In the genomic region with DNA sequence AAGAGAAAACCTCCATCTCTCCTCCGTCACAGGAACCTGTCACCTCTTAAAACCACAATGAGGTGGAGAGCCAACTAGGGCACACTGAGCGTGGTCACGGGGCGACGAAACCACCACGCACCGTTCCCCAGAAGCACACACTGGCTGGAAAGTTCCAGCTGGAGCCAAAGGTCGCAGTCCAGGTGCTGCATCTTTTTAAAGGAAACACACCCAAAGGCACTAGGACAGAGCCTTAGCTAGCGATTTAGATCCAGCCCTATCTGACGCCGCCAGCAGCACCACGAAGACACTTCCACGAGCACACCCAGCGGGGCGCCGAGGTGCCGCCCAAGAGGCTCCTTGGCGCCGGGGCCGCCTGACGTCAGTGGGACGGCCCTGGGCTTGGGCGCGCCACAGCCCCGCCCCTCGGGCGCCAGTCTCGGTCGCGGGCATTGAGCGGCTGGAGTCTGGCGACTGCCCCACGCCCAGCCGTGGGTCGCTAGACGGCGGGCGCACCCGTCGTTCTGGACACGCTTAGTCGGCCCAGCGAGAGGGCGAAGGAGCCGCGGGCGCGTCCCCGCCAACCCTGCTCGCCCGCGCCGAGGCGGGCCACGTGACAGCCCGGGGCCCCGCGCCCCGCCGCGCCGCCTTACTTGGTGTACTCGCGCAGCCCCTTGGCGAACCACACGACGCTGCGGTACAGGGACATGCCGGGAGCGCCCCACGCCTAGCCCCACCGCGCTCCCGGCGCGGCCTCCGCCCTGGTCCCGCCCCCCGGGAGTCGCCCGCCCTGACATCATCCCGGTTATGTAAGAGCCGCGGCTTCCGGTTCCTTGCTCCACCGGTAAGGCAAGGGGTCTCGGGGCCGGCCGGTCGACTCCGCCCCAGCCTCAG, we compare ENCODE assay signal across 8 cellular contexts. TPM values are rescaled to one million over a fixed set of nuclear protein-coding genes. Genes with fewer than 3 reads are reported as not detected.
DNase-seq lines count a peak whose midpoint lies in the region; ATAC-seq and TF ChIP-seq lines count a peak whose summit lies in the region.

Gene DHRS12, minus strand, starts transcription at position 742 of the 873 bp plus-strand sequence. CDS start 4,504 bp downstream, outside the sequence.

- peak; percentile 93 for ATAC-seq in GM19397 (IDR thresholded peaks at IDR 0.05; ENCODE audit: unreplicated experiment)
- peak; percentile 61 for ATAC-seq in HG03558 (IDR thresholded peaks at IDR 0.05; ENCODE audit: extremely low read depth, unreplicated experiment)

- 2 to 8% methylated on average over 27 to 91 of the region's 91 CpGs for WGBS in endodermal cell (ENCODE audit: insufficient coverage in 1 of 2, insufficient read length in 1 of 2), 2 experiments

- no peaks in the 10 kb centered on the region for H3K36me3 ChIP-seq in endodermal cell (ENCODE audit: control insufficient read depth, insufficient read depth, low read length)

- peak within 1 kb of the TSS; percentile 98 for H3K27ac Mint-ChIP-seq in endodermal cell
- H3K27ac Mint-ChIP-seq in mesothelial cell of epicardium: peak within 1 kb of the TSS; percentile 95

- H3K36me3 Mint-ChIP-seq in endodermal cell (ENCODE audit: low read depth) (no peaks in the 10 kb centered on the region), mesothelial cell of epicardium (no peaks in the 10 kb centered on the region)

- H3K4me3 ChIP-seq in endodermal cell (ENCODE audit: low read length): peak within 1 kb of the TSS; percentile 92

- H3K4me1 Mint-ChIP-seq in endodermal cell (peaks cover 47% of the 10 kb centered on the region), mesothelial cell of epicardium (peaks cover 33% of the 10 kb centered on the region)

- no peaks in the 10 kb centered on the region for H3K27me3 ChIP-seq in endodermal cell (ENCODE audit: control insufficient read depth, insufficient read depth, low read length, poor library complexity, severe bottlenecking)

- H3K9me3 Mint-ChIP-seq in endodermal cell (no peaks in the 10 kb centered on the region), mesothelial cell of epicardium (no peaks in the 10 kb centered on the region)

- peak within 1 kb of the TSS; percentile 92 for H3K9ac ChIP-seq in endodermal cell (ENCODE audit: extremely low read depth, low read length, poor library complexity, severe bottlenecking)

- H3K4me3 Mint-ChIP-seq in endodermal cell (peak within 1 kb of the TSS; percentile 79), mesothelial cell of epicardium (peak within 1 kb of the TSS; percentile 83)

- DNase-seq in COLO829 (ENCODE audit: low spot score) (peak; percentile 79), NOMO-1 treated with dmso at 0.1 percent for 144 hours (lab: John Stamatoyannopoulos, UW; ENCODE audit: unreplicated experiment) (peak; percentile 86), endodermal cell (peak; percentile 92), mesothelial cell of epicardium (ENCODE audit: low spot score in 2 of 2, unreplicated experiment in 2 of 2) (peak; percentile 68 to 85)
- DNase-seq in activated CD8-positive, alpha-beta memory T cell treated with anti-CD3 and anti-CD28 coated beads, Interleukin-2, amount 50 U/mL, for 24 hours (ENCODE audit: extremely low read depth): peak; percentile 60
- peak; percentile 76 to 79 for DNase-seq in stimulated activated CD8-positive, alpha-beta memory T cell treated with anti-CD3 and anti-CD28 coated beads, Interleukin-15, amount 100 ng/mL, for 48 hours (ENCODE audit: low read depth in 2 of 2)

- peak within 1 kb of the TSS; percentile 92 for H3K27ac ChIP-seq in endodermal cell (ENCODE audit: low read depth, low read length)

- H3K4me1 ChIP-seq in endodermal cell (ENCODE audit: control insufficient read depth, insufficient read depth, low read length): peaks cover 9% of the 10 kb centered on the region

- no peaks in the 10 kb centered on the region for H3K27me3 Mint-ChIP-seq in endodermal cell (ENCODE audit: insufficient read depth)
- H3K27me3 Mint-ChIP-seq in mesothelial cell of epicardium (ENCODE audit: low read depth): no peaks in the 10 kb centered on the region

- TF ChIP-seq CTCF in endodermal cell (conservative IDR thresholded peaks at IDR 0.05) (no peak), mesothelial cell of epicardium (IDR thresholded peaks at IDR 0.05; ENCODE audit: unreplicated experiment) (no peak)

- H3K9me3 ChIP-seq in endodermal cell (ENCODE audit: control insufficient read depth, low read length): no peaks in the 10 kb centered on the region

RNA-seq across cellular contexts. Expression of gene DHRS12, which starts in this region (rescaled TPM):
- total RNA-seq in endodermal cell (10 to 100 TPM; 13.8 to 19.8 TPM), mesothelial cell of epicardium (14.4 to 17.3 TPM (median 16.0 TPM) in 3 replicates)
- 18.1 TPM for polyA plus RNA-seq in endodermal cell (2013, experiment 1 of 2)
- polyA plus RNA-seq in endodermal cell (2013, experiment 2 of 2): 11.8 TPM

Comparison
In these comparisons a context has a peak if more than half of its experiments do, and no peak if none do; other contexts are left out.
1. Peak in every context shown above with its lines: DNase-seq, ATAC-seq, H3K4me3 ChIP-seq and H3K27ac ChIP-seq.